In the genomic region with DNA sequence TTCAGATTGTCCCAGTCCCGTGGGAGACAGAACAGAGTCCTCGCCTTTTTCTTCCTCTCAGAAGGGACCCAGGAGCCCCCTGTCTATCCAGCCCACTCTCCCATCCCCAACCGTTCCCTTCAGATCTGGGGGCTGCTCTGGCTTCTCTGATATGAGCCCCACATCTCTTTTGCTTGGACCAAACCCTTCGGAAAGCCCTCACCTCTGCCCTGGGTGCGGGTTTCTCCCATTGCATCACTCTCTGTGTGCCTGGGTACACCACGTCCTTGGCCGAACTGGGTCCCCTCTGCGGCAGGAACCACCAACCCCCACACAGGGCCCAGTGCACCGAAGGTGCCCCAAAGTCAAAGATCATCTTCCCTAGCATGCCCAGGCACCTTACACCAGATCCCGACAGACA, we compare ENCODE assay signal across 18 cellular contexts.
DNase-seq lines count a peak whose midpoint lies in the region; ATAC-seq and TF ChIP-seq lines count a peak whose summit lies in the region.
"Had no signal": no experiment of that assay in that cellular context is flagged by ENCODE, and none has a peak within 500 bp of the region (broad histone marks: within the 10 kb centered on the region; RNA-seq: fewer than 3 reads in every experiment).

No MANE protein-coding gene starts in this region.

- H3K9me3 ChIP-seq in sigmoid colon: no peaks in the 10 kb centered on the region

- no peaks in the 10 kb centered on the region for H3K27me3 ChIP-seq in sigmoid colon

- TF ChIP-seq CTCF in sigmoid colon (IDR thresholded peaks at IDR 0.05): no peak

- DNase-seq in ecto neural progenitor cell (ENCODE audit: low spot score) (peak; percentile 30), left lobe of liver (ENCODE audit: low spot score) (peak; percentile 26), sigmoid colon (peak; percentile 36), DMS114 treated with DMSO at 0.1 percent for 48 hours (lab: John Stamatoyannopoulos, UW; ENCODE audit: unreplicated experiment) (no peak), HK-2 (ENCODE audit: unreplicated experiment) (no peak), NCI-H524 treated with DMSO at 0.1 percent for 48 hours (lab: John Stamatoyannopoulos, UW) (no peak)
- DNase-seq: C1 segment of cervical spinal cord; Calu3; CD4-positive, alpha-beta memory T cell; COR-L47; DMS153; DMS79; EL; GDM1; H9 had no signal

- no peak for ATAC-seq in left lobe of liver
- ATAC-seq: GM12878, GM23338, HCT116 had no signal

- TF ChIP-seq EP300 in sigmoid colon (IDR thresholded peaks at IDR 0.05): no peak

- 83% methylated on average over 10 of the region's 10 CpGs for WGBS in sigmoid colon, 2 donors

- no peak for TF ChIP-seq POLR2A in sigmoid colon (IDR thresholded peaks at IDR 0.05)

- intact Hi-C loops in sigmoid colon (cut with DNase I): no loop called here

- H3K4me3 ChIP-seq in sigmoid colon: no peak overlapping the region
- H3K4me3 ChIP-seq: GM12878, GM23338 had no signal

- H3K4me1 ChIP-seq in sigmoid colon: peaks cover 0 to 8% (median 2%) of the 10 kb centered on the region in 4 donors

- no peaks in the 10 kb centered on the region for H3K36me3 ChIP-seq in sigmoid colon

- no peak overlapping the region for H3K27ac ChIP-seq in sigmoid colon

Comparison
In these comparisons a context has a peak if more than half of its experiments do, and no peak if none do; other contexts are left out.
1. DNase-seq: peak in ecto neural progenitor cell (single experiment), left lobe of liver (single experiment) and sigmoid colon (single experiment); none in DMS114 treated with DMSO at 0.1 percent for 48 hours (single experiment), HK-2 (single experiment) and NCI-H524 treated with DMSO at 0.1 percent for 48 hours (single experiment).